28 cellular contexts compared by ENCODE assay signal in genomic region chr2:49165662-49166061, GRCh38. TPM values are rescaled to one million over a fixed set of nuclear protein-coding genes. Genes with fewer than 3 reads are reported as not detected.
"Had no signal": no experiment of that assay in that cellular context is flagged by ENCODE, and none has a peak within 500 bp of the region (broad histone marks: within the 10 kb centered on the region; RNA-seq: fewer than 3 reads in every experiment).

No MANE protein-coding gene starts in this region.

- H3K4me3 ChIP-seq: ascending aorta, Peyer's patch, SJCRH30 had no signal

- H3K27ac ChIP-seq: ascending aorta, Peyer's patch, RWPE1, SJCRH30 had no signal

- H3K4me1 ChIP-seq: ascending aorta, Peyer's patch, SJCRH30 had no signal

- H3K36me3 Mint-ChIP-seq: activated naive CD4-positive, alpha-beta T cell treated with anti-CD3 and anti-CD28 coated beads, Interleukin-2, amount 50 U/mL, for 24 hours; brain had no signal

- H3K27ac Mint-ChIP-seq: activated CD8-positive, alpha-beta T cell treated with anti-CD3 and anti-CD28 coated beads, Interleukin-2, amount 10 ng/mL, durations not matched to agents 7 days and 5 days; activated naive CD4-positive, alpha-beta T cell treated with anti-CD3 and anti-CD28 coated beads, Interleukin-2, amount 50 U/mL, for 24 hours; T-helper 2 cell treated with Interferon-gamma antibody and Interleukin-4, amounts not matched to agents 5 μg/mL and 100 μg/mL, for 36 hours had no signal

- H3K27me3 ChIP-seq: ascending aorta, Peyer's patch, SJCRH30 had no signal

- DNase-seq: activated CD4-positive, alpha-beta T cell treated with anti-CD3 and anti-CD28 coated beads for 4 hours; activated CD8-positive, alpha-beta memory T cell treated with anti-CD3 and anti-CD28 coated beads, Interleukin-2, amount 50 U/mL, for 48 hours; activated CD8-positive, alpha-beta T cell treated with anti-CD3 and anti-CD28 coated beads, Interleukin-2, amount 10 ng/mL, durations not matched to agents 7 days and 5 days; activated T-cell treated with anti-CD3 and anti-CD28 coated beads, Interleukin-2, amount 50 U/mL, for 1 hour; KG1; NCI-H1048; NCI-H146; NCI-H2029 treated with DMSO at 0.1 percent for 48 hours; NCI-H2227 treated with DMSO at 0.1 percent for 48 hours; NCI-H446 treated with DMSO at 0.1 percent for 48 hours; NCI-H524 treated with DMSO at 0.1 percent for 48 hours; NCI-H82; NK-92 treated with Interleukin-12 subunit alpha and Interleukin-12 subunit beta, amount 100 ng/mL, for 24 hours; Peyer's patch; Right ventricle myocardium superior; SJCRH30; SW 1271 had no signal

- H3K4me3 Mint-ChIP-seq: activated CD8-positive, alpha-beta T cell treated with anti-CD3 and anti-CD28 coated beads, Interleukin-2, amount 10 ng/mL, durations not matched to agents 7 days and 5 days; activated naive CD4-positive, alpha-beta T cell treated with anti-CD3 and anti-CD28 coated beads, Interleukin-2, amount 50 U/mL, for 24 hours; brain; central memory CD8-positive, alpha-beta T cell; T-helper 2 cell treated with Interferon-gamma antibody and Interleukin-4, amounts not matched to agents 5 μg/mL and 100 μg/mL, for 36 hours had no signal

- H3K36me3 ChIP-seq: ascending aorta, Peyer's patch, SJCRH30 had no signal

- H3K4me1 Mint-ChIP-seq: activated naive CD4-positive, alpha-beta T cell treated with anti-CD3 and anti-CD28 coated beads, Interleukin-2, amount 50 U/mL, for 24 hours; central memory CD8-positive, alpha-beta T cell had no signal

- ATAC-seq: activated CD4-positive, CD25-positive, alpha-beta regulatory T cell treated with anti-CD3 and anti-CD28 coated beads, Interleukin-2, amount 50 U/mL, for 24 hours; activated CD8-positive, alpha-beta T cell treated with anti-CD3 and anti-CD28 coated beads, Interleukin-2, amount 10 ng/mL, durations not matched to agents 7 days and 5 days; SK-N-SH treated with all-trans-retinoic acid at 6 μM for 48 hours had no signal

- H3K9me3 Mint-ChIP-seq: T-helper 2 cell treated with Interferon-gamma antibody and Interleukin-4, amounts not matched to agents 5 μg/mL and 100 μg/mL, for 36 hours had no signal

- H3K27me3 Mint-ChIP-seq: central memory CD8-positive, alpha-beta T cell had no signal

RNA-seq across cellular contexts. Expression of gene FSHR, which starts 11.3 kb away (rescaled TPM):
- total RNA-seq: activated CD8-positive, alpha-beta T cell treated with anti-CD3 and anti-CD28 coated beads, Interleukin-2, amount 10 ng/mL, durations not matched to agents 7 days and 5 days; ascending aorta; LHCN-M2; M059J; Peyer's patch; SJCRH30; T-helper 1 cell treated with Interleukin-12 subunit alpha and Interleukin-12 subunit beta and Interleukin-4 antibody, amounts not matched to agents 30 ng/mL and 1 ng/mL, for 36 hours had no signal
